In the genomic region with DNA sequence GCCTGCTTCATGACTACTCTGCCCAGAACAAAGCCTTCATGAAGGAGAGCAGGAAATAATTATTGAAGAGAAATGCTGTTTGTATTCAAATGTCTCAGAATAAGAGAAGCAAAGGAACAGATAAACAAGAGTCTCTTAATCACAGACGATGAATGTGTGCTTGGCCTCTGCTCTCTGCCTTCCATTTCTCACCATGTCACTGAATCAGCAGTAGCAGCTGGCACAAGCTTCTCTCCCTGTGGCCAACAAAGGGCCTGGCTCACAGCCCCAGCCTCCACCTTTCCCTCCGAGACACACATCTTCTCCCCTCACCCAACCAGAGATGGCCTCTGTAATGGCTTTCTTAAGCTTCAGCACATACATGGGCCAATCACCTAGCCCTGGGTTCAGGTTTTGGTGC, we compare ENCODE assay signal across 22 cellular contexts.
DNase-seq lines count a peak whose midpoint lies in the region; ATAC-seq, FAIRE-seq and TF ChIP-seq lines count a peak whose summit lies in the region.
"Had no signal": no experiment of that assay in that cellular context is flagged by ENCODE, and none has a peak within 500 bp of the region (broad histone marks: within the 10 kb centered on the region; RNA-seq: fewer than 3 reads in every experiment).

No MANE protein-coding gene starts in this region.

- H2AFZ ChIP-seq in endothelial cell of umbilical vein (ENCODE audit: low read depth, low read length): no peak overlapping the region
- H2AFZ ChIP-seq in mesenchymal stem cell (ENCODE audit: low read depth, low read length): no peak overlapping the region

- 78% methylated on average over 2 of the region's 2 CpGs for WGBS in mesenchymal stem cell

- TF ChIP-seq POLR2A in endothelial cell of umbilical vein (IDR thresholded peaks at IDR 0.05; ENCODE audit: low read depth, low read length): no peak

- POLR2A ChIA-PET in endothelial cell of umbilical vein (lab: Charles Lee): no interaction called here

- intact Hi-C loops in endothelial cell of umbilical vein (cut with micrococcal nuclease): no loop called here

- H3K27me3 ChIP-seq in endothelial cell of umbilical vein (ENCODE audit: control insufficient read depth in 2 of 2, insufficient read depth in 2 of 2, low read length in 2 of 2) (no peaks in the 10 kb centered on the region), mesenchymal stem cell (ENCODE audit: control insufficient read depth in 1 of 2, insufficient read depth in 1 of 2, low read length in 2 of 2) (no peaks in the 10 kb centered on the region)
- H3K27me3 ChIP-seq: ascending aorta, colonic mucosa, gastroesophageal sphincter had no signal

- no peaks in the 10 kb centered on the region for H3K4me1 ChIP-seq in endothelial cell of umbilical vein (ENCODE audit: control insufficient read depth, extremely low read depth, insufficient read depth, low read length)
- no peaks in the 10 kb centered on the region for H3K4me1 ChIP-seq in mesenchymal stem cell (ENCODE audit: control insufficient read depth, insufficient read depth, low read depth, low read length)
- H3K4me1 ChIP-seq: ascending aorta, colonic mucosa, prostate gland had no signal

- DNase-seq in AG20443 (ENCODE audit: low spot score) (peak; percentile 50), LHCN-M2 (ENCODE audit: low read depth) (peak; percentile 31), endothelial cell of umbilical vein (ENCODE audit: low read depth, low spot score) (peak; percentile 49), mesenchymal stem cell (no peak), NCI-H2227 treated with DMSO at 0.1 percent for 48 hours (lab: John Stamatoyannopoulos, UW) (no peak)
- DNase-seq: activated naive CD4-positive, alpha-beta T cell treated with anti-CD3 and anti-CD28 coated beads for 36 hours; CD4-positive, alpha-beta T cell; colonic mucosa; DMS153; left colon; midbrain; NCI-H1048; NCI-H2081; NCI-H524 treated with DMSO at 0.1 percent for 48 hours had no signal

- BruUV-seq in endothelial cell of umbilical vein (replicated peaks; lab: Mats Ljungman, UMichigan): no TSS peak

- H3K79me2 ChIP-seq in endothelial cell of umbilical vein (ENCODE audit: control insufficient read depth, insufficient read depth, low read length): no peaks in the 10 kb centered on the region

- no peaks in the 10 kb centered on the region for H3K9me3 ChIP-seq in endothelial cell of umbilical vein (replicated peaks; ENCODE audit: control insufficient read depth, insufficient read depth, low read length)
- no peaks in the 10 kb centered on the region for H3K9me3 ChIP-seq in mesenchymal stem cell (ENCODE audit: control insufficient read depth, low read length)
- H3K9me3 ChIP-seq: ascending aorta, colonic mucosa, gastroesophageal sphincter, prostate gland had no signal

- no peak overlapping the region for H4K8ac ChIP-seq in mesenchymal stem cell (ENCODE audit: low read length)

- no peak overlapping the region for H3K27ac ChIP-seq in endothelial cell of umbilical vein (ENCODE audit: insufficient read depth, low read depth, low read length)
- H3K27ac ChIP-seq in mesenchymal stem cell (ENCODE audit: low read length, poor library complexity, severe bottlenecking): no peak overlapping the region
- H3K27ac ChIP-seq: ascending aorta, colonic mucosa, gastroesophageal sphincter, prostate gland had no signal

- no peak overlapping the region for H2BK5ac ChIP-seq in mesenchymal stem cell (ENCODE audit: low read depth, low read length, poor library complexity, severe bottlenecking)

- H4K20me1 ChIP-seq in endothelial cell of umbilical vein (replicated peaks; ENCODE audit: control insufficient read depth, extremely low read depth, insufficient read depth, low read length): no peaks in the 10 kb centered on the region

- H3K4me3 ChIP-seq in endothelial cell of umbilical vein (replicated peaks in 1 of 3; ENCODE audit: insufficient read depth in 1 of 3, low read depth in 1 of 3, low read length in 3 of 3) (no peak overlapping the region), mesenchymal stem cell (ENCODE audit: insufficient read depth in 1 of 2, low read depth in 1 of 2, low read length in 2 of 2) (no peak overlapping the region)
- H3K4me3 ChIP-seq: ascending aorta, colonic mucosa, gastroesophageal sphincter, K562, prostate gland had no signal

- H3K4me2 ChIP-seq in endothelial cell of umbilical vein (ENCODE audit: insufficient read depth, low read length) (no peak overlapping the region), mesenchymal stem cell (ENCODE audit: low read length, poor library complexity, severe bottlenecking) (no peak overlapping the region)

- no peak for ATAC-seq in GM19455 (IDR thresholded peaks at IDR 0.05; ENCODE audit: unreplicated experiment)
- no peak for ATAC-seq in HG03565 (IDR thresholded peaks at IDR 0.05; ENCODE audit: unreplicated experiment)
- no peak for ATAC-seq in GM18868 (IDR thresholded peaks at IDR 0.05; ENCODE audit: unreplicated experiment)
- ATAC-seq: gastroesophageal sphincter, K562, left colon had no signal

- H2AK5ac ChIP-seq in mesenchymal stem cell (ENCODE audit: low read length, severe bottlenecking): no peak overlapping the region

- CTCF ChIA-PET in endothelial cell of umbilical vein (lab: Charles Lee): no interaction called here

- no peaks in the 10 kb centered on the region for H3K79me1 ChIP-seq in mesenchymal stem cell (replicated peaks; ENCODE audit: low read length, poor library complexity, severe bottlenecking)

- dilution Hi-C loops in endothelial cell of umbilical vein (cut with MboI; ENCODE audit: extremely low pct_ligation_motif_present, low sequenced_read_pairs): no loop called here

- no peaks in the 10 kb centered on the region for H3K9me1 ChIP-seq in endothelial cell of umbilical vein (replicated peaks; ENCODE audit: control insufficient read depth, extremely low read depth, insufficient read depth, low read length)

- H2BK15ac ChIP-seq in mesenchymal stem cell (ENCODE audit: low read depth, poor library complexity, severe bottlenecking): no peak overlapping the region

- no peak overlapping the region for H4K91ac ChIP-seq in mesenchymal stem cell (ENCODE audit: low read length)

- no peak overlapping the region for H3K4ac ChIP-seq in mesenchymal stem cell (ENCODE audit: low read depth in 1 of 2, low read length in 2 of 2)

- no peak overlapping the region for H3K18ac ChIP-seq in mesenchymal stem cell (ENCODE audit: low read depth in 1 of 2, low read length in 2 of 2)

- no peak overlapping the region for H3K14ac ChIP-seq in mesenchymal stem cell (ENCODE audit: low read length in 2 of 2)

- H3K36me3 ChIP-seq in endothelial cell of umbilical vein (ENCODE audit: control insufficient read depth in 2 of 2, extremely low read depth in 1 of 2, insufficient read depth in 2 of 2, low read length in 2 of 2): no peaks in the 10 kb centered on the region
- H3K36me3 ChIP-seq in mesenchymal stem cell (ENCODE audit: control insufficient read depth in 1 of 2, insufficient read depth in 2 of 2, low read depth in 1 of 2, low read length in 2 of 2): no peaks in the 10 kb centered on the region
- H3K36me3 ChIP-seq: ascending aorta, colonic mucosa, gastroesophageal sphincter, prostate gland had no signal

- H2BK12ac ChIP-seq in mesenchymal stem cell (ENCODE audit: low read length in 2 of 2): no peak overlapping the region

- FAIRE-seq in endothelial cell of umbilical vein (lab: Jason Lieb, UNC): no peak
- FAIRE-seq: endometrium, K562 had no signal

- TF ChIP-seq CTCF in endothelial cell of umbilical vein (IDR thresholded peaks at IDR 0.05; ENCODE audit: extremely low read depth in 1 of 2, insufficient read depth in 1 of 2, low read depth in 1 of 2, low read length in 2 of 2): no peak

- no peak overlapping the region for H3K23ac ChIP-seq in mesenchymal stem cell (ENCODE audit: low read length in 2 of 2)

- H3K9ac ChIP-seq in endothelial cell of umbilical vein (replicated peaks; ENCODE audit: extremely low read depth, insufficient read depth, low read length) (no peak overlapping the region), mesenchymal stem cell (ENCODE audit: low read length) (peak overlapping the region; percentile 33)

- H2BK120ac ChIP-seq in mesenchymal stem cell (ENCODE audit: low read depth, low read length): no peak overlapping the region

TF ChIP-seq in endothelial cell of umbilical vein, 7 proteins besides CTCF, POLR2A, EP300 and RAD21:
- TF ChIP-seq FOS (IDR thresholded peaks at IDR 0.05; ENCODE audit: borderline replicate concordance, insufficient read depth, low read length): no peak
- no peak for TF ChIP-seq EZH2 (IDR thresholded peaks at IDR 0.05; ENCODE audit: borderline replicate concordance, low read depth, low read length, severe bottlenecking)
- TF ChIP-seq, protein P1, sequence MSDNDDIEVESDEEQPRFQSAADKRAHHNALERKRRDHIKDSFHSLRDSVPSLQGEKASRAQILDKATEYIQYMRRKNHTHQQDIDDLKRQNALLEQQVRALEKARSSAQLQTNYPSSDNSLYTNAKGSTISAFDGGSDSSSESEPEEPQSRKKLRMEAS (IDR thresholded peaks at IDR 0.05; ENCODE audit: insufficient read depth, insufficient read length): no peak
- no peak for TF ChIP-seq POLR2AphosphoS5 (IDR thresholded peaks at IDR 0.05; ENCODE audit: insufficient read depth, low read depth, low read length)
- no peak for TF ChIP-seq GATA2 (IDR thresholded peaks at IDR 0.05; ENCODE audit: insufficient read depth, insufficient read length, low read depth, low read length)
- no peak for TF ChIP-seq JUN (IDR thresholded peaks at IDR 0.05; ENCODE audit: borderline replicate concordance, insufficient read depth, insufficient read length, low read depth)
- TF ChIP-seq MYC (IDR thresholded peaks at IDR 0.05; ENCODE audit: low read depth, low read length): no peak

Comparison
In these comparisons a context has a peak if more than half of its experiments do, and no peak if none do; other contexts are left out.
1. DNase-seq: peak in AG20443 (single experiment), LHCN-M2 (single experiment) and endothelial cell of umbilical vein (single experiment); none in mesenchymal stem cell (single experiment) and NCI-H2227 treated with DMSO at 0.1 percent for 48 hours (single experiment).